ENCODE assay signal across 19 cellular contexts in genomic region chr12:41486718-41487117, GRCh38.
DNase-seq lines count a peak whose midpoint lies in the region; ATAC-seq and TF ChIP-seq lines count a peak whose summit lies in the region.
"Had no signal": no experiment of that assay in that cellular context is flagged by ENCODE, and none has a peak within 500 bp of the region (broad histone marks: within the 10 kb centered on the region; RNA-seq: fewer than 3 reads in every experiment).

No MANE protein-coding gene starts in this region.

- H3K9me3 ChIP-seq in RWPE2 (ENCODE audit: severe bottlenecking) (no peaks in the 10 kb centered on the region), gastroesophageal sphincter (no peaks in the 10 kb centered on the region)
- H3K9me3 ChIP-seq: tibial artery had no signal

- H3K4me1 ChIP-seq in RWPE2 (ENCODE audit: insufficient read depth, poor library complexity, severe bottlenecking) (no peaks in the 10 kb centered on the region), gastroesophageal sphincter (peaks cover 0 to 5% (median 0%) of the 10 kb centered on the region in 3 donors)
- H3K4me1 ChIP-seq: tibial artery had no signal

- TF ChIP-seq POLR2A in gastroesophageal sphincter (IDR thresholded peaks at IDR 0.05): no peak

- no peak for TF ChIP-seq CTCF in RWPE2 (IDR thresholded peaks at IDR 0.05; ENCODE audit: poor library complexity, severe bottlenecking)
- no peak for TF ChIP-seq CTCF in epithelial cell of esophagus (IDR thresholded peaks at IDR 0.05; ENCODE audit: insufficient read depth, low read depth, low read length, missing control alignments)
- TF ChIP-seq CTCF in gastroesophageal sphincter (IDR thresholded peaks at IDR 0.05): no peak

- H3K4me3 ChIP-seq in RWPE2 (ENCODE audit: severe bottlenecking) (no peak overlapping the region), epithelial cell of esophagus (ENCODE audit: low read length) (no peak overlapping the region), gastroesophageal sphincter (no peak overlapping the region)
- H3K4me3 ChIP-seq: tibial artery had no signal

- no peak for TF ChIP-seq EP300 in gastroesophageal sphincter (IDR thresholded peaks at IDR 0.05)

- peak; percentile 45; the same call in 1 of the 3 replicates for ATAC-seq in RWPE2 (ENCODE audit: low read depth)
- peak; percentile 24 for ATAC-seq in sciatic nerve
- ATAC-seq in gastroesophageal sphincter: no peak
- ATAC-seq: activated naive CD8-positive, alpha-beta T cell treated with anti-CD3 and anti-CD28 coated beads, Interleukin-2, amount 50 U/mL, for 24 hours; naive thymus-derived CD8-positive, alpha-beta T cell; stimulated activated naive B cell treated with anti-CD40 and anti-IgM and Interleukin-4, amounts not matched to agents 10 μg/mL and 1 μg/mL and 100 μg/mL, for 72 hours had no signal

- H3K36me3 ChIP-seq in RWPE2 (ENCODE audit: low read depth): no peaks in the 10 kb centered on the region
- no peaks in the 10 kb centered on the region for H3K36me3 ChIP-seq in gastroesophageal sphincter

- H3K27ac ChIP-seq in RWPE2 (ENCODE audit: poor library complexity, severe bottlenecking): no peak overlapping the region
- no peak overlapping the region for H3K27ac ChIP-seq in gastroesophageal sphincter
- H3K27ac ChIP-seq: tibial artery had no signal

- intact Hi-C loops in sciatic nerve (cut with DNase I): no loop called here

- H3K27me3 ChIP-seq in RWPE2 (ENCODE audit: insufficient read depth, poor library complexity, severe bottlenecking): peaks cover 4% of the 10 kb centered on the region
- no peaks in the 10 kb centered on the region for H3K27me3 ChIP-seq in gastroesophageal sphincter
- H3K27me3 ChIP-seq: tibial artery had no signal

- 28 to 47% methylated on average over 2 of the region's 2 CpGs for WGBS in gastroesophageal sphincter (ENCODE audit: low coverage in 1 of 2), 2 donors

- peak; percentile 2 for DNase-seq in GM04503 (ENCODE audit: low read depth)
- DNase-seq in RWPE2 (ENCODE audit: low spot score): no peak
- peak; percentile 15 for DNase-seq in epithelial cell of esophagus (ENCODE audit: low read depth)
- DNase-seq in sciatic nerve (ENCODE audit: low spot score): no peak
- no peak for DNase-seq in activated gamma-delta T cell treated with Interleukin-2 at 50 U/mL for 16 hours
- no peak for DNase-seq in HUDEP-2 (lab: John Stamatoyannopoulos, UW; ENCODE audit: unreplicated experiment in 76 of 76)
- no peak for DNase-seq in stimulated activated CD4-positive, alpha-beta T cell treated with anti-CD3 and anti-CD28 coated beads, Interleukin-2, amount 100 ng/mL, for 24 hours
- DNase-seq: activated B cell treated with CpG ODN at 0.5 μM for 24 hours; activated CD8-positive, alpha-beta memory T cell treated with anti-CD3 and anti-CD28 coated beads for 24 hours; activated naive CD8-positive, alpha-beta T cell treated with anti-CD3 and anti-CD28 coated beads, Interleukin-2, amount 50 U/mL, for 24 hours; C1 segment of cervical spinal cord; cerebellar nuclear complex; naive thymus-derived CD8-positive, alpha-beta T cell; NCI-H1694 treated with DMSO at 0.1 percent for 48 hours; NCI-H446 treated with DMSO at 0.1 percent for 48 hours; NK-92 treated with Interleukin-12 subunit alpha and Interleukin-12 subunit beta, amount 100 ng/mL, for 24 hours; stimulated activated naive B cell treated with anti-CD40 and anti-IgM and Interleukin-4, amounts not matched to agents 10 μg/mL and 1 μg/mL and 100 μg/mL, for 72 hours; tibial artery had no signal

Comparison
In these comparisons a context has a peak if more than half of its experiments do, and no peak if none do; other contexts are left out.
1. DNase-seq: peak in GM04503 (single experiment) and epithelial cell of esophagus (single experiment); none in RWPE2 (single experiment), sciatic nerve (single experiment), activated gamma-delta T cell treated with Interleukin-2 at 50 U/mL for 16 hours (single experiment), HUDEP-2 (0 of 76) and stimulated activated CD4-positive, alpha-beta T cell treated with anti-CD3 and anti-CD28 coated beads, Interleukin-2, amount 100 ng/mL, for 24 hours (0 of 2).